Comparison of ENCODE assay signal across 8 cellular contexts in the genomic region with DNA sequence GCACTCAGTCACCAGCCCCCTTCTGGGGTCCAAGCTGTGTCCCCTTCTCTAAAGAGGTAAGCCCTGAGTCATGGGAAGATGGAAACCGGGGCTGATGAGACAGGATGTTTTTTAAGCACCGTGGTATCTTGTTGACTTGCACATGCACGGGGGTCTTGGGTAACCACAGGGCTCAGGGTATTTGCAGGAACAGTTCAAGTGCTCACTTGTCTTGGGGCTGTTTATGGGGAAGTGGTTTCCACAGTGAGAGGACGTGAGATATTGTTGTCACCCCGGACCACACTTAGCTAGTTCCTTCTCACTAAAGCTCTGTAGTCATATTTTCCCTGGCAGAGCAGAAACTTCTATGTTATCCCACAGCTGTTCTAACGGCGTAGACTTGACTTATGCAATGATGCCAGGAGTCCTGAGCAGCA. TPM values are rescaled to one million over a fixed set of nuclear protein-coding genes. Genes with fewer than 3 reads are reported as not detected.
DNase-seq lines count a peak whose midpoint lies in the region; ATAC-seq and TF ChIP-seq lines count a peak whose summit lies in the region.

No MANE protein-coding gene starts in this region.

- no peaks in the 10 kb centered on the region for H3K4me1 ChIP-seq in mammary epithelial cell (ENCODE audit: insufficient read depth, low read length)

- H3K27me3 ChIP-seq in mammary epithelial cell (ENCODE audit: insufficient read depth, low read length) = no peaks in the 10 kb centered on the region

- H3K9me3 ChIP-seq in mammary epithelial cell (replicated peaks; ENCODE audit: insufficient read depth, low read length) = no peaks in the 10 kb centered on the region

- TF ChIP-seq CTCF in GM10266 (IDR thresholded peaks at IDR 0.05; ENCODE audit: control insufficient read depth, insufficient read depth, low read depth, missing control alignments) = no peak
- TF ChIP-seq CTCF in mammary epithelial cell (conservative IDR thresholded peaks at IDR 0.05 in 1 of 2, IDR thresholded peaks at IDR 0.05 in 1 of 2; ENCODE audit: extremely low read depth in 1 of 2, insufficient read depth in 1 of 2, low read depth in 1 of 2, low read length in 2 of 2) = no peak

- H4K20me1 ChIP-seq in mammary epithelial cell (ENCODE audit: insufficient read depth, low read length) = no peaks in the 10 kb centered on the region

- no peak overlapping the region for H3K4me2 ChIP-seq in mammary epithelial cell (ENCODE audit: insufficient read depth, low read depth, low read length)

- H3K36me3 ChIP-seq in mammary epithelial cell (ENCODE audit: insufficient read depth, low read length) = no peaks in the 10 kb centered on the region

- H3K9ac ChIP-seq in mammary epithelial cell (ENCODE audit: insufficient read depth, low read length) = no peak overlapping the region

- ATAC-seq in GM21723 (IDR thresholded peaks at IDR 0.05; ENCODE audit: unreplicated experiment) = peak; percentile 67

- 44% methylated on average over 7 of the region's 7 CpGs for WGBS in mammary epithelial cell (ENCODE audit: low coverage, missing lambda C conversion rate)

- no peak overlapping the region for H2AFZ ChIP-seq in mammary epithelial cell (ENCODE audit: low read depth, low read length)

- intact Hi-C loops in mammary epithelial cell (cut with micrococcal nuclease) = no loop called here

- in situ Hi-C loops in mammary epithelial cell (cut with MboI; ENCODE audit: low sequenced_read_pairs in 2 of 2) = loop anchor here in 1 of 2 donors (25.0 kb wide), 1 partner anchor 298 kb away; a partner anchor contains a TSS

- DNase-seq in GM10266 (ENCODE audit: extremely low spot score) (peak; percentile 56), NOMO-1 treated with dmso at 0.1 percent for 144 hours (lab: John Stamatoyannopoulos, UW; ENCODE audit: unreplicated experiment) (peak; percentile 98), islet precursor cell (peak; percentile 57), NCI-H1092 (lab: John Stamatoyannopoulos, UW) (no peak), mammary epithelial cell (no peak)
- no peak for DNase-seq in effector CD8-positive, alpha-beta T cell (lab: John Stamatoyannopoulos, UW)
- DNase-seq in stimulated activated CD4-positive, alpha-beta T cell treated with anti-CD3 and anti-CD28 coated beads, Interleukin-2, amount 100 ng/mL, for 48 hours = no peak

- H3K4me3 ChIP-seq in mammary epithelial cell (replicated peaks in 1 of 3; ENCODE audit: insufficient read depth in 1 of 3, low read depth in 2 of 3, low read length in 3 of 3) = no peak overlapping the region

- BruUV-seq in mammary epithelial cell (replicated peaks; lab: Mats Ljungman, UMichigan) = no TSS peak

- no peak overlapping the region for H3K27ac ChIP-seq in mammary epithelial cell (ENCODE audit: insufficient read depth, low read depth, low read length)

- CTCF ChIA-PET in mammary epithelial cell (lab: Charles Lee; ENCODE audit: low non-redundant PET) = no interaction called here

- no peaks in the 10 kb centered on the region for H3K79me2 ChIP-seq in mammary epithelial cell (ENCODE audit: insufficient read depth, low read length)

- dilution Hi-C loops in mammary epithelial cell (cut with HindIII; ENCODE audit: low sequenced_read_pairs) = no loop called here

RNA-seq across cellular contexts. Expression of a gene that starts 7.7 kb away (rescaled TPM):
- not detected for total RNA-seq in mammary epithelial cell
- polyA plus RNA-seq in mammary epithelial cell = not detected
- not detected for polyA minus RNA-seq in mammary epithelial cell

RNA-seq across cellular contexts. Expression of a gene that starts 12.5 kb away (rescaled TPM):
- total RNA-seq in mammary epithelial cell = 1 to 10 TPM in 1 of 2 donors, under 1 TPM in 1; 0.50 to 9.5 TPM
- 0.79 TPM for polyA plus RNA-seq in mammary epithelial cell
- not detected for polyA minus RNA-seq in mammary epithelial cell

RNA-seq across cellular contexts. Expression of a gene that starts 22.0 kb away (rescaled TPM):
- total RNA-seq in mammary epithelial cell = not detected
- polyA plus RNA-seq in mammary epithelial cell = not detected
- not detected for polyA minus RNA-seq in mammary epithelial cell

Comparison
In these comparisons a context has a peak if more than half of its experiments do, and no peak if none do; other contexts are left out.
1. DNase-seq: peak in GM10266 (single experiment), NOMO-1 treated with dmso at 0.1 percent for 144 hours (single experiment) and islet precursor cell (single experiment); none in NCI-H1092 (single experiment), effector CD8-positive, alpha-beta T cell (single experiment), stimulated activated CD4-positive, alpha-beta T cell treated with anti-CD3 and anti-CD28 coated beads, Interleukin-2, amount 100 ng/mL, for 48 hours (0 of 2) and mammary epithelial cell (single experiment).